In genomic region chr6:6878921-6879585, GRCh38 we compare ENCODE assay signal across 7 cellular contexts.
DNase-seq lines count a peak whose midpoint lies in the region; ATAC-seq and TF ChIP-seq lines count a peak whose summit lies in the region.

No MANE protein-coding gene starts in this region.

- no peaks in the 10 kb centered on the region for H3K27me3 Mint-ChIP-seq in endothelial cell (ENCODE audit: unreplicated experiment)

- DNase-seq in HT-29 (ENCODE audit: low spot score) (peak; percentile 22), endothelial cell (ENCODE audit: low spot score) (no peak), smooth muscle cell (lab: John Stamatoyannopoulos, UW; ENCODE audit: unreplicated experiment) (no peak), NCI-H1417 treated with DMSO at 0.1 percent for 48 hours (lab: John Stamatoyannopoulos, UW) (no peak), NCI-H524 treated with DMSO at 0.1 percent for 48 hours (lab: John Stamatoyannopoulos, UW) (no peak), germinal center (ENCODE audit: low spot score) (no peak)

- no peaks in the 10 kb centered on the region for H3K36me3 ChIP-seq in smooth muscle cell (ENCODE audit: low read depth)

- peak overlapping the region; percentile 78 for H3K27ac ChIP-seq in smooth muscle cell (ENCODE audit: low read depth)

- H3K79me2 ChIP-seq in smooth muscle cell (ENCODE audit: low read depth), result no peaks in the 10 kb centered on the region

- no peak overlapping the region for H3K4me3 Mint-ChIP-seq in endothelial cell (ENCODE audit: unreplicated experiment)

- WGBS in smooth muscle cell (ENCODE audit: low lambda C conversion rate), result 19% methylated on average over 6 of the region's 6 CpGs

- no peaks in the 10 kb centered on the region for H3K4me1 ChIP-seq in smooth muscle cell (ENCODE audit: low read depth)

- H3K27me3 ChIP-seq in smooth muscle cell (ENCODE audit: low read depth), result no peaks in the 10 kb centered on the region

- H3K36me3 Mint-ChIP-seq in endothelial cell (ENCODE audit: low read depth, unreplicated experiment), result no peaks in the 10 kb centered on the region

- no peak overlapping the region for H3K4me3 ChIP-seq in smooth muscle cell

- TF ChIP-seq CTCF in endothelial cell (IDR thresholded peaks at IDR 0.05; ENCODE audit: unreplicated experiment) (no peak), smooth muscle cell (IDR thresholded peaks at IDR 0.05; ENCODE audit: borderline replicate concordance, insufficient read depth, poor library complexity, severe bottlenecking) (no peak)

- ATAC-seq in GM19351 (IDR thresholded peaks at IDR 0.05; ENCODE audit: unreplicated experiment), result peak; percentile 77

- H3K9ac ChIP-seq in smooth muscle cell (ENCODE audit: low read depth), result no peak overlapping the region

- peak overlapping the region; percentile 26 for H3K27ac Mint-ChIP-seq in endothelial cell (ENCODE audit: unreplicated experiment)

- peaks cover 5% of the 10 kb centered on the region for H3K4me1 Mint-ChIP-seq in endothelial cell (ENCODE audit: unreplicated experiment)

- no peaks in the 10 kb centered on the region for H4K20me1 ChIP-seq in smooth muscle cell (ENCODE audit: low read depth)

- H3K4me2 ChIP-seq in smooth muscle cell, result peak overlapping the region; percentile 26

- H3K9me3 Mint-ChIP-seq in endothelial cell (ENCODE audit: unreplicated experiment), result no peaks in the 10 kb centered on the region

- no peaks in the 10 kb centered on the region for H3K9me3 ChIP-seq in smooth muscle cell (replicated peaks; ENCODE audit: low read depth)

- peaks cover 26% of the 10 kb centered on the region for H3F3A ChIP-seq in smooth muscle cell (ENCODE audit: low read depth)

- H2AFZ ChIP-seq in smooth muscle cell (ENCODE audit: low read depth), result no peak overlapping the region
